Comparison of ENCODE assay signal across 19 cellular contexts in genomic region chr6:27452496-27452897, GRCh38. TPM values are rescaled to one million over a fixed set of nuclear protein-coding genes. Genes with fewer than 3 reads are reported as not detected.
DNase-seq lines count a peak whose midpoint lies in the region; ATAC-seq, FAIRE-seq and TF ChIP-seq lines count a peak whose summit lies in the region.
"Had no signal": no experiment of that assay in that cellular context is flagged by ENCODE, and none has a peak within 500 bp of the region (broad histone marks: within the 10 kb centered on the region; RNA-seq: fewer than 3 reads in every experiment).

No MANE protein-coding gene starts in this region.

- TF ChIP-seq EP300 in GM12878 (IDR thresholded peaks at IDR 0.05; ENCODE audit: borderline replicate concordance in 1 of 2, control insufficient read depth in 1 of 2, low read depth in 2 of 2, low read length in 2 of 2) = no peak

- no peaks in the 10 kb centered on the region for H3K4me1 ChIP-seq in CD4-positive, CD25-positive, alpha-beta regulatory T cell (ENCODE audit: control insufficient read depth, insufficient read depth, low read length, poor library complexity, severe bottlenecking)
- H3K4me1 ChIP-seq in HUES64 (ENCODE audit: insufficient read depth, low read length) = no peaks in the 10 kb centered on the region
- H3K4me1 ChIP-seq in GM12878 (ENCODE audit: control insufficient read depth, insufficient read depth, low read length) = no peaks in the 10 kb centered on the region
- H3K4me1 ChIP-seq: BE2C, HAP-1, pancreas had no signal

- no peak overlapping the region for H3K9ac ChIP-seq in HUES64 (ENCODE audit: low read depth, low read length)
- no peak overlapping the region for H3K9ac ChIP-seq in GM12878 (ENCODE audit: control insufficient read depth, insufficient read depth, low read length)

- H3K4me1 Mint-ChIP-seq in CD4-positive, CD25-positive, alpha-beta regulatory T cell = no peaks in the 10 kb centered on the region
- H3K4me1 Mint-ChIP-seq in activated CD4-positive, alpha-beta T cell treated with anti-CD3 and anti-CD28 coated beads, Interleukin-2, amount 10 ng/mL, durations not matched to agents 24 days and 14 days = no peaks in the 10 kb centered on the region

- SMC1A ChIA-PET in GM12878 (lab: Charles Lee; ENCODE audit: uncharacterized antibody, unreplicated experiment) = interaction anchor here (0.9 kb wide), 1 partner anchor 27 kb away, joined by 3 read pairs; no protein-coding TSS in a partner anchor

- peaks cover 60% of the 10 kb centered on the region for H3K36me3 ChIP-seq in CD4-positive, CD25-positive, alpha-beta regulatory T cell (ENCODE audit: control insufficient read depth, insufficient read depth, low read length)
- H3K36me3 ChIP-seq in HUES64 (ENCODE audit: insufficient read depth, low read length) (peaks cover 79% of the 10 kb centered on the region), GM12878 (ENCODE audit: control insufficient read depth in 2 of 2, insufficient read depth in 2 of 2, low read length in 1 of 2) (peaks cover 21 to 32% of the 10 kb centered on the region in 2 experiments)

- intact Hi-C loops in GM12878 (cut with micrococcal nuclease; ENCODE audit: unreplicated experiment) = no loop called here
- intact Hi-C loops in activated CD4-positive, alpha-beta T cell treated with anti-CD3 and anti-CD28 coated beads, Interleukin-2, amount 10 ng/mL, durations not matched to agents 24 days and 14 days (cut with micrococcal nuclease) = no loop called here

- no peaks in the 10 kb centered on the region for H3K27me3 Mint-ChIP-seq in CD4-positive, CD25-positive, alpha-beta regulatory T cell
- no peaks in the 10 kb centered on the region for H3K27me3 Mint-ChIP-seq in activated CD4-positive, alpha-beta T cell treated with anti-CD3 and anti-CD28 coated beads, Interleukin-2, amount 10 ng/mL, durations not matched to agents 24 days and 14 days
- H3K27me3 Mint-ChIP-seq: activated naive CD8-positive, alpha-beta T cell had no signal

- WGBS in HUES64 = 84% methylated on average over 1 of the region's 3 CpGs
- 98% methylated on average over 3 of the region's 3 CpGs for WGBS in GM12878 (ENCODE audit: insufficient coverage, insufficient replicate concordance, low lambda C conversion rate, missing lambda C conversion rate)

- H3K27ac ChIP-seq in CD4-positive, CD25-positive, alpha-beta regulatory T cell (ENCODE audit: insufficient read depth, low read length, poor library complexity, severe bottlenecking) = no peak overlapping the region
- H3K27ac ChIP-seq in HUES64 (ENCODE audit: low read depth, low read length) (no peak overlapping the region), GM12878 (ENCODE audit: control insufficient read depth, insufficient read depth) (no peak overlapping the region)
- H3K27ac ChIP-seq: pancreas had no signal

- no peak for FAIRE-seq in GM12878 (lab: Jason Lieb, UNC)
- FAIRE-seq: GM12891, kidney, pancreas had no signal

- BruUV-seq in GM12878 (replicated peaks; lab: Mats Ljungman, UMichigan) = TSS peak; percentile 29

- TF ChIP-seq CTCF in GM12878 (IDR thresholded peaks at IDR 0.05 in 2 of 3, conservative IDR thresholded peaks at IDR 0.05 in 1 of 3; ENCODE audit: control insufficient read depth in 2 of 3, extremely low read depth in 1 of 3, insufficient read depth in 1 of 3, low read depth in 3 of 3, low read length in 3 of 3) = no peak

- peaks cover 3 to 90% (median 47%) of the 10 kb centered on the region in 7 donors for H3K9me3 Mint-ChIP-seq in CD4-positive, CD25-positive, alpha-beta regulatory T cell
- peaks cover 57% of the 10 kb centered on the region for H3K9me3 Mint-ChIP-seq in activated CD4-positive, alpha-beta T cell treated with anti-CD3 and anti-CD28 coated beads, Interleukin-2, amount 10 ng/mL, durations not matched to agents 24 days and 14 days

- H3K9me3 ChIP-seq in CD4-positive, CD25-positive, alpha-beta regulatory T cell (ENCODE audit: control insufficient read depth in 2 of 2, low read length in 2 of 2) = peaks cover 97 to 100% of the 10 kb centered on the region in 2 experiments
- H3K9me3 ChIP-seq in HUES64 (ENCODE audit: insufficient read depth, low read depth, low read length) (peaks cover 90% of the 10 kb centered on the region), GM12878 (replicated peaks; ENCODE audit: control insufficient read depth, insufficient read depth, low read length) (peaks cover 64% of the 10 kb centered on the region)
- H3K9me3 ChIP-seq: BE2C had no signal

- POLR2A ChIA-PET in GM12878 (lab: Charles Lee) = no interaction called here

- H4K20me1 ChIP-seq in GM12878 (ENCODE audit: control insufficient read depth, insufficient read depth) = no peaks in the 10 kb centered on the region

- H3K4me3 ChIP-seq in CD4-positive, CD25-positive, alpha-beta regulatory T cell (ENCODE audit: low read depth, low read length) = peak overlapping the region; percentile 6
- H3K4me3 ChIP-seq in HUES64 (ENCODE audit: low read length) (0 out of 2 replicates have a peak overlapping the region, but pooled peaks have one; percentile 2), GM12878 (no peak overlapping the region)
- H3K4me3 ChIP-seq: HAP-1, pancreas had no signal

- H3K4me2 ChIP-seq in GM12878 (ENCODE audit: control insufficient read depth, insufficient read depth) = no peak overlapping the region

- TF ChIP-seq RAD21 in GM12878 (IDR thresholded peaks at IDR 0.05; ENCODE audit: insufficient read depth, low read depth, low read length) = no peak

- no peak overlapping the region for H3K27ac Mint-ChIP-seq in CD4-positive, CD25-positive, alpha-beta regulatory T cell
- no peak overlapping the region for H3K27ac Mint-ChIP-seq in activated CD4-positive, alpha-beta T cell treated with anti-CD3 and anti-CD28 coated beads, Interleukin-2, amount 10 ng/mL, durations not matched to agents 24 days and 14 days
- H3K27ac Mint-ChIP-seq: activated naive CD8-positive, alpha-beta T cell had no signal

- no peak overlapping the region for H2AFZ ChIP-seq in GM12878 (ENCODE audit: control insufficient read depth, low read depth, low read length)

- RAD21 ChIA-PET in GM12878 (lab: Charles Lee; ENCODE audit: unreplicated experiment) = no interaction called here

- H3K27me3 ChIP-seq in CD4-positive, CD25-positive, alpha-beta regulatory T cell (ENCODE audit: control insufficient read depth, insufficient read depth, low read length) = no peaks in the 10 kb centered on the region
- H3K27me3 ChIP-seq in HUES64 (ENCODE audit: insufficient read depth, low read length) = no peaks in the 10 kb centered on the region
- H3K27me3 ChIP-seq in GM12878 (replicated peaks in 1 of 2; ENCODE audit: control insufficient read depth in 2 of 2, insufficient read depth in 2 of 2, low read length in 1 of 2) = no peaks in the 10 kb centered on the region
- H3K27me3 ChIP-seq: BE2C, pancreas had no signal

- in situ Hi-C loops in GM12878 (cut with MboI) = no loop called here

- H3K36me3 Mint-ChIP-seq in CD4-positive, CD25-positive, alpha-beta regulatory T cell = peaks cover 64% of the 10 kb centered on the region
- H3K36me3 Mint-ChIP-seq in activated CD4-positive, alpha-beta T cell treated with anti-CD3 and anti-CD28 coated beads, Interleukin-2, amount 10 ng/mL, durations not matched to agents 24 days and 14 days (ENCODE audit: low read depth) = peaks cover 87% of the 10 kb centered on the region

- H3K4me3 Mint-ChIP-seq in CD4-positive, CD25-positive, alpha-beta regulatory T cell = no peak overlapping the region
- no peak overlapping the region for H3K4me3 Mint-ChIP-seq in activated CD4-positive, alpha-beta T cell treated with anti-CD3 and anti-CD28 coated beads, Interleukin-2, amount 10 ng/mL, durations not matched to agents 24 days and 14 days

- no peaks in the 10 kb centered on the region for H3K79me2 ChIP-seq in GM12878 (ENCODE audit: control insufficient read depth, insufficient read depth, low read length)

- ATAC-seq in CD4-positive, CD25-positive, alpha-beta regulatory T cell (ENCODE audit: low read depth in 2 of 2) = no peak
- ATAC-seq in GM12878 = no peak
- no peak for ATAC-seq in HG03354 (IDR thresholded peaks at IDR 0.05; ENCODE audit: poor library complexity, severe bottlenecking, unreplicated experiment)
- ATAC-seq in HG03159 (IDR thresholded peaks at IDR 0.05; ENCODE audit: unreplicated experiment) = no peak
- ATAC-seq: pancreas had no signal

- CTCF ChIA-PET in GM12878 (lab: Yijun Ruan, JAX) = no interaction called here

- no peak for TF ChIP-seq POLR2A in GM12878 (IDR thresholded peaks at IDR 0.05; ENCODE audit: low read depth, low read length)

- peak in 1 of 3 donors; percentile 15 for DNase-seq in CD4-positive, CD25-positive, alpha-beta regulatory T cell
- no peak for DNase-seq in GM12878 (ENCODE audit: low read depth, low spot score)
- peak; percentile 26 for DNase-seq in iris pigment epithelial cell (ENCODE audit: low read depth)
- DNase-seq in activated CD4-positive, alpha-beta T cell treated with anti-CD3 and anti-CD28 coated beads, Interleukin-2, amount 10 ng/mL, durations not matched to agents 24 days and 14 days = no peak
- no peak for DNase-seq in GM19240 (ENCODE audit: insufficient read length, low spot score)
- DNase-seq: activated CD4-positive, alpha-beta T cell treated with anti-CD3 and anti-CD28 coated beads for 1 hour; BE2C; kidney; NCI-H2107; NK-92 treated with Interleukin-12 subunit alpha and Interleukin-12 subunit beta, amount 100 ng/mL, for 24 hours; pancreas; SHP77 treated with DMSO at 0.1 percent for 48 hours; stimulated activated naive CD4-positive, alpha-beta T cell treated with Interleukin-2 at 50 U/mL for 16 hours had no signal

RNA-seq across cellular contexts. Expression of gene ZNF184, which starts 20.4 kb away (rescaled TPM):
- total RNA-seq in CD4-positive, CD25-positive, alpha-beta regulatory T cell = 14.9 TPM
- polyA plus RNA-seq in CD4-positive, CD25-positive, alpha-beta regulatory T cell = 10 to 100 TPM in 1 of 4 donors, 1 to 10 TPM in 3; 6.1 to 13.1 (median 7.7) TPM
- 7.8 TPM for polyA plus RNA-seq in HUES64 (2013, experiment 1 of 2)
- 8.9 TPM for polyA plus RNA-seq in HUES64 (2013, experiment 2 of 2)
- total RNA-seq in GM12878 (2013; cell fraction: nucleolus; rRNA removed) = 25.8 and 27.4 TPM in 2 replicates
- total RNA-seq in GM12878 (2014; rRNA removed) (7.4 and 10.7 TPM in 2 replicates), GM12878 (2014; rRNA removed; fragmentation: Illumina TruSeq; extraction: Trizol) (14.5 and 15.1 TPM in 2 replicates), GM12878 (2021) (7.6 and 7.7 TPM in 2 replicates)
- polyA plus RNA-seq in GM12878 (2011; ENCODE audit: low read depth) = 3.3 TPM
- polyA plus RNA-seq in GM12878 (2011; rRNA removed) (12.0 and 20.5 TPM in 2 replicates), GM12878 (2014; fragmentation: Illumina TruSeq; extraction: Trizol) (10.3 and 13.0 TPM in 2 replicates), GM12878 (2014; fragmentation: Nextera tagmentation; extraction: Ambion mirVana) (1 to 10 TPM; 4.5 to 5.4 TPM), GM12878 (2014; rRNA removed) (2.8 and 4.1 TPM in 2 replicates), GM12878 (2016; fragmentation: Nextera tagmentation; extraction: Ambion mirVana) (10 to 100 TPM in 1 of 2 experiments, 1 to 10 TPM in 1; 8.9 to 10.6 TPM)
- 4.2 and 4.4 TPM in 2 replicates for polyA plus RNA-seq in GM12878 (2011; cell fraction: cytosol; rRNA removed)
- 7.7 and 8.0 TPM in 2 replicates for polyA plus RNA-seq in GM12878 (2011; cell fraction: nucleus; rRNA removed)
- 3.7 and 6.5 TPM in 2 replicates for polyA plus RNA-seq in GM12878 (2012)
- 10.5 and 12.9 TPM in 2 replicates for polyA minus RNA-seq in GM12878 (2011; rRNA and poly(A)+ RNA removed)
- polyA minus RNA-seq in GM12878 (2011; cell fraction: cytosol; rRNA and poly(A)+ RNA removed) = 4.8 and 6.7 TPM in 2 replicates
- 5.1 and 8.3 TPM in 2 replicates for polyA minus RNA-seq in GM12878 (2011; cell fraction: nucleus; rRNA and poly(A)+ RNA removed)
- 7.9 and 8.2 TPM in 2 replicates for total RNA-seq in activated CD4-positive, alpha-beta T cell treated with anti-CD3 and anti-CD28 coated beads, Interleukin-2, amount 10 ng/mL, durations not matched to agents 24 days and 14 days
